ENCODE assay signal across 34 cellular contexts in genomic region chr4:7752649-7753048, GRCh38.
A peak's percentile ranks its signal among the peaks of the same experiment; 100 is the strongest.
DNase-seq lines count a peak whose midpoint lies in the region; ATAC-seq, FAIRE-seq and TF ChIP-seq lines count a peak whose summit lies in the region.
"Had no signal": no experiment of that assay in that cellular context is flagged by ENCODE, and none has a peak within 500 bp of the region (broad histone marks: within the 10 kb centered on the region; RNA-seq: fewer than 3 reads in every experiment).

No MANE protein-coding gene starts in this region.

- BruUV-seq in Caco-2 (replicated peaks; lab: Mats Ljungman, UMichigan) (no TSS peak), IMR-90 (replicated peaks; lab: Mats Ljungman, UMichigan) (no TSS peak), GM12878 (replicated peaks; lab: Mats Ljungman, UMichigan) (no TSS peak)

- no peak for FAIRE-seq in GM12878 (lab: Jason Lieb, UNC)
- FAIRE-seq: astrocyte, GM19239, TTC549 had no signal

- H3K4ac ChIP-seq in IMR-90 (ENCODE audit: low read depth, low read length) = no peak overlapping the region

- H3K27me3 Mint-ChIP-seq in Caco-2 (ENCODE audit: insufficient read depth, unreplicated experiment) = no peaks in the 10 kb centered on the region
- H3K27me3 Mint-ChIP-seq: activated CD4-positive, alpha-beta memory T cell treated with anti-CD3 and anti-CD28 coated beads for 36 hours; activated naive CD8-positive, alpha-beta T cell treated with anti-CD3 and anti-CD28 coated beads, Interleukin-2, amount 50 U/mL, for 24 hours; T-helper 17 cell had no signal

- dilution Hi-C loops in IMR-90 (cut with HindIII; ENCODE audit: low sequenced_read_pairs, unreplicated experiment) = no loop called here

- RAD21 ChIA-PET in GM12878 (lab: Charles Lee; ENCODE audit: unreplicated experiment) = no interaction called here

- in situ Hi-C loops in IMR-90 (cut with MboI; ENCODE audit: low sequenced_read_pairs) = no loop called here
- in situ Hi-C loops in GM12878 (cut with MboI) = no loop called here

- no peak overlapping the region for H2AK5ac ChIP-seq in IMR-90 (ENCODE audit: low read depth, low read length)

- no peaks in the 10 kb centered on the region for H3K9me1 ChIP-seq in IMR-90 (ENCODE audit: insufficient read depth, low read length)

- POLR2A ChIA-PET in Caco-2 (lab: Charles Lee) (no interaction called here), IMR-90 (lab: Charles Lee; ENCODE audit: unreplicated experiment) (no interaction called here), GM12878 (lab: Charles Lee) (no interaction called here)

- no peak overlapping the region for H2BK20ac ChIP-seq in IMR-90 (ENCODE audit: low read depth, low read length)

- no peak overlapping the region for H3K14ac ChIP-seq in IMR-90 (replicated peaks; ENCODE audit: low read depth, low read length)

- H3K9ac ChIP-seq in IMR-90 (ENCODE audit: low read depth, low read length) (no peak overlapping the region), GM12878 (ENCODE audit: control insufficient read depth, insufficient read depth, low read length) (no peak overlapping the region)
- H3K9ac ChIP-seq: SK-N-SH had no signal

- H3K56ac ChIP-seq in IMR-90 (ENCODE audit: extremely low read depth, insufficient read depth, low read length) = no peak overlapping the region

- no peak overlapping the region for H2BK5ac ChIP-seq in IMR-90 (ENCODE audit: low read depth, low read length, poor library complexity, severe bottlenecking)

- intact Hi-C loops in Caco-2 (cut with micrococcal nuclease; ENCODE audit: unreplicated experiment) = no loop called here
- intact Hi-C loops in IMR-90 (cut with micrococcal nuclease) = no loop called here
- intact Hi-C loops in GM12878 (cut with micrococcal nuclease; ENCODE audit: unreplicated experiment) = no loop called here

- no peak overlapping the region for H2BK15ac ChIP-seq in IMR-90 (ENCODE audit: low read depth, low read length)

- H3K4me3 Mint-ChIP-seq in Caco-2 (ENCODE audit: unreplicated experiment) = no peak overlapping the region
- H3K4me3 Mint-ChIP-seq: activated CD4-positive, alpha-beta memory T cell treated with anti-CD3 and anti-CD28 coated beads for 36 hours; activated naive CD8-positive, alpha-beta T cell treated with anti-CD3 and anti-CD28 coated beads, Interleukin-2, amount 50 U/mL, for 24 hours; activated T-cell treated with anti-CD3 and anti-CD28 coated beads, Interleukin-2, amount 50 U/mL, for 72 hours; dendritic cell treated with granulocyte-macrophage colony-stimulating factor and Interleukin-4, amounts not matched to agents 40 ng/mL and 50 ng/mL, for 4 days; HFFc6; T-helper 17 cell had no signal

- TF ChIP-seq EP300 in GM12878 (IDR thresholded peaks at IDR 0.05; ENCODE audit: borderline replicate concordance in 1 of 2, control insufficient read depth in 1 of 2, low read depth in 2 of 2, low read length in 2 of 2) (no peak), suprapubic skin (IDR thresholded peaks at IDR 0.05) (no peak)

- H2BK120ac ChIP-seq in IMR-90 (ENCODE audit: low read depth, low read length) = no peak overlapping the region

- H3K18ac ChIP-seq in IMR-90 (ENCODE audit: low read depth, low read length) = no peak overlapping the region

- no peak overlapping the region for H4K5ac ChIP-seq in IMR-90 (ENCODE audit: low read depth, low read length)

- peaks cover 52% of the 10 kb centered on the region for H3K36me3 Mint-ChIP-seq in Caco-2 (ENCODE audit: insufficient read depth, unreplicated experiment)
- H3K36me3 Mint-ChIP-seq: activated CD4-positive, alpha-beta memory T cell treated with anti-CD3 and anti-CD28 coated beads for 36 hours; CD4-positive, CD25-positive, alpha-beta regulatory T cell had no signal

- TF ChIP-seq CTCF in Caco-2 (IDR thresholded peaks at IDR 0.05; ENCODE audit: insufficient read depth in 1 of 2, low read depth in 1 of 2, low read length in 1 of 2, severe bottlenecking in 1 of 2, unreplicated experiment in 1 of 2) = no peak
- TF ChIP-seq CTCF in IMR-90 (conservative IDR thresholded peaks at IDR 0.05; ENCODE audit: low read depth, low read length) = no peak
- no peak for TF ChIP-seq CTCF in GM12878 (IDR thresholded peaks at IDR 0.05 in 2 of 3, conservative IDR thresholded peaks at IDR 0.05 in 1 of 3; ENCODE audit: control insufficient read depth in 2 of 3, extremely low read depth in 1 of 3, insufficient read depth in 1 of 3, low read depth in 3 of 3, low read length in 3 of 3)
- TF ChIP-seq CTCF in fibroblast of the aortic adventitia (IDR thresholded peaks at IDR 0.05; ENCODE audit: insufficient read depth, low read length) = no peak
- no peak for TF ChIP-seq CTCF in suprapubic skin (IDR thresholded peaks at IDR 0.05)

- H3K4me2 ChIP-seq in IMR-90 (ENCODE audit: low read depth, low read length) = no peak overlapping the region
- H3K4me2 ChIP-seq in GM12878 (ENCODE audit: control insufficient read depth, insufficient read depth) = no peak overlapping the region
- H3K4me2 ChIP-seq: hepatocyte, SK-N-SH had no signal

- no peak overlapping the region for H3K23ac ChIP-seq in IMR-90 (ENCODE audit: low read depth, low read length)

- no peak for TF ChIP-seq RAD21 in IMR-90 (IDR thresholded peaks at IDR 0.05; ENCODE audit: low read length)
- no peak for TF ChIP-seq RAD21 in GM12878 (IDR thresholded peaks at IDR 0.05; ENCODE audit: insufficient read depth, low read depth, low read length)

- DNase-seq in Caco-2 = no peak
- peak; percentile 28 for DNase-seq in IMR-90
- DNase-seq in GM12878 (ENCODE audit: low read depth, low spot score) = no peak
- peak; percentile 27 for DNase-seq in fibroblast of the aortic adventitia (ENCODE audit: low read depth)
- no peak for DNase-seq in suprapubic skin (ENCODE audit: low spot score in 2 of 2)
- no peak for DNase-seq in NCI-H1436 treated with DMSO at 0.1 percent for 48 hours (lab: John Stamatoyannopoulos, UW)
- DNase-seq in RKO (ENCODE audit: low spot score) = no peak
- DNase-seq: activated CD4-positive, alpha-beta memory T cell treated with anti-CD3 and anti-CD28 coated beads for 36 hours; activated CD4-positive, alpha-beta T cell treated with anti-CD3 and anti-CD28 coated beads for 1 hour; activated naive CD4-positive, alpha-beta T cell; activated naive CD8-positive, alpha-beta T cell treated with anti-CD3 and anti-CD28 coated beads, Interleukin-2, amount 50 U/mL, for 24 hours; activated T-cell treated with anti-CD3 and anti-CD28 coated beads, Interleukin-2, amount 50 U/mL, for 72 hours; CD4-positive, CD25-positive, alpha-beta regulatory T cell; central memory CD4-positive, alpha-beta T cell; GOT3; HFFc6; Karpas-422; mesenchymal stem cell; MV-4-11; NCI-H146; NCI-H2107; NCI-H345; NCI-H748 treated with DMSO at 0.1 percent for 48 hours; SK-N-SH; stimulated activated naive CD4-positive, alpha-beta T cell treated with Interleukin-2 at 50 U/mL for 16 hours; T-helper 17 cell had no signal

- no peak overlapping the region for H4K91ac ChIP-seq in IMR-90 (ENCODE audit: insufficient read depth, low read depth, low read length)

- 90% methylated on average over 2 of the region's 6 CpGs; no CpG with 5 or more reads in 1 of the 2 experiments for WGBS in IMR-90 (ENCODE audit: extremely low coverage in 2 of 2, insufficient read length in 1 of 2), 2 experiments
- WGBS in GM12878 (ENCODE audit: insufficient coverage, insufficient replicate concordance, low lambda C conversion rate, missing lambda C conversion rate) = 21% methylated on average over 6 of the region's 6 CpGs
- 86% methylated on average over 6 of the region's 6 CpGs for WGBS in suprapubic skin

- H3K27ac Mint-ChIP-seq in Caco-2 (ENCODE audit: unreplicated experiment) = peak overlapping the region; percentile 62
- H3K27ac Mint-ChIP-seq: activated CD4-positive, alpha-beta memory T cell treated with anti-CD3 and anti-CD28 coated beads for 36 hours; activated naive CD8-positive, alpha-beta T cell treated with anti-CD3 and anti-CD28 coated beads, Interleukin-2, amount 50 U/mL, for 24 hours; activated T-cell treated with anti-CD3 and anti-CD28 coated beads, Interleukin-2, amount 50 U/mL, for 72 hours; dendritic cell treated with granulocyte-macrophage colony-stimulating factor and Interleukin-4, amounts not matched to agents 40 ng/mL and 50 ng/mL, for 4 days; HFFc6 had no signal

- H2AFZ ChIP-seq in IMR-90 (replicated peaks; ENCODE audit: low read length, poor library complexity) (no peak overlapping the region), GM12878 (ENCODE audit: control insufficient read depth, low read depth, low read length) (no peak overlapping the region)
- H2AFZ ChIP-seq: hepatocyte had no signal

- H3K27ac ChIP-seq in IMR-90 (ENCODE audit: insufficient read depth, low read length) (no peak overlapping the region), GM12878 (ENCODE audit: control insufficient read depth, insufficient read depth) (no peak overlapping the region), suprapubic skin (no peak overlapping the region)
- H3K27ac ChIP-seq: hepatocyte had no signal

- ATAC-seq in IMR-90 (ENCODE audit: low read depth) (no peak), GM12878 (no peak), SK-N-SH treated with all-trans-retinoic acid at 6 μM for 48 hours (no peak)
- ATAC-seq: activated naive CD8-positive, alpha-beta T cell treated with anti-CD3 and anti-CD28 coated beads, Interleukin-2, amount 50 U/mL, for 24 hours; activated T-cell treated with anti-CD3 and anti-CD28 coated beads, Interleukin-2, amount 50 U/mL, for 72 hours; T-helper 17 cell had no signal

- no peaks in the 10 kb centered on the region for H3K79me2 ChIP-seq in GM12878 (ENCODE audit: control insufficient read depth, insufficient read depth, low read length)
- H3K79me2 ChIP-seq: hepatocyte had no signal

- H3K4me1 ChIP-seq in Caco-2 (peaks cover 49% of the 10 kb centered on the region), IMR-90 (ENCODE audit: control insufficient read depth, insufficient read depth, low read length) (peaks cover 1% of the 10 kb centered on the region; the same call in 1 of the 2 replicates), GM12878 (ENCODE audit: control insufficient read depth, insufficient read depth, low read length) (no peaks in the 10 kb centered on the region), suprapubic skin (peaks cover 12% of the 10 kb centered on the region)

- H3K27me3 ChIP-seq in Caco-2 (replicated peaks; ENCODE audit: control insufficient read depth, insufficient read depth, low read length) (no peaks in the 10 kb centered on the region), IMR-90 (ENCODE audit: control insufficient read depth, insufficient read depth, low read length) (no peaks in the 10 kb centered on the region), GM12878 (replicated peaks in 1 of 2; ENCODE audit: control insufficient read depth in 2 of 2, insufficient read depth in 2 of 2, low read length in 1 of 2) (no peaks in the 10 kb centered on the region), suprapubic skin (no peaks in the 10 kb centered on the region)
- H3K27me3 ChIP-seq: esophagus muscularis mucosa, gastrocnemius medialis, hepatocyte had no signal

- H3K36me3 ChIP-seq in Caco-2 (ENCODE audit: control insufficient read depth, insufficient read depth, low read length) (no peaks in the 10 kb centered on the region), IMR-90 (ENCODE audit: control insufficient read depth, insufficient read depth, low read length) (peaks cover 11% of the 10 kb centered on the region), GM12878 (ENCODE audit: control insufficient read depth in 2 of 2, insufficient read depth in 2 of 2, low read length in 1 of 2) (no peaks in the 10 kb centered on the region), suprapubic skin (no peaks in the 10 kb centered on the region)
- H3K36me3 ChIP-seq: gastrocnemius medialis had no signal

- no peaks in the 10 kb centered on the region for H3K9me3 Mint-ChIP-seq in Caco-2 (ENCODE audit: unreplicated experiment)
- H3K9me3 Mint-ChIP-seq: activated CD4-positive, alpha-beta memory T cell treated with anti-CD3 and anti-CD28 coated beads for 36 hours; activated naive CD8-positive, alpha-beta T cell treated with anti-CD3 and anti-CD28 coated beads, Interleukin-2, amount 50 U/mL, for 24 hours; activated T-cell treated with anti-CD3 and anti-CD28 coated beads, Interleukin-2, amount 50 U/mL, for 72 hours; CD4-positive, CD25-positive, alpha-beta regulatory T cell; dendritic cell treated with granulocyte-macrophage colony-stimulating factor and Interleukin-4, amounts not matched to agents 40 ng/mL and 50 ng/mL, for 4 days; HFFc6 had no signal

- peaks cover 40% of the 10 kb centered on the region for H3K4me1 Mint-ChIP-seq in Caco-2 (ENCODE audit: low read depth, unreplicated experiment)

- H3K9me3 ChIP-seq in Caco-2 (no peaks in the 10 kb centered on the region), IMR-90 (ENCODE audit: control insufficient read depth, insufficient read depth, low read length) (no peaks in the 10 kb centered on the region), GM12878 (replicated peaks; ENCODE audit: control insufficient read depth, insufficient read depth, low read length) (no peaks in the 10 kb centered on the region), suprapubic skin (no peaks in the 10 kb centered on the region)
- H3K9me3 ChIP-seq: esophagus muscularis mucosa, gastrocnemius medialis, SK-N-SH had no signal

- TF ChIP-seq POLR2A in IMR-90 (IDR thresholded peaks at IDR 0.05; ENCODE audit: low read depth, low read length) (no peak), GM12878 (IDR thresholded peaks at IDR 0.05; ENCODE audit: low read depth, low read length) (no peak), suprapubic skin (IDR thresholded peaks at IDR 0.05) (no peak)

- SMC1A ChIA-PET in GM12878 (lab: Charles Lee; ENCODE audit: uncharacterized antibody, unreplicated experiment) = no interaction called here

- no peak overlapping the region for H4K8ac ChIP-seq in IMR-90 (ENCODE audit: low read depth in 2 of 2, low read length in 2 of 2)

- H2AK9ac ChIP-seq in IMR-90 (replicated peaks; ENCODE audit: low read depth, low read length, poor library complexity) = no peak overlapping the region

- no peaks in the 10 kb centered on the region for H3K79me1 ChIP-seq in IMR-90 (ENCODE audit: low read depth in 1 of 2, low read length in 2 of 2)

- H3K4me3 ChIP-seq in Caco-2 (ENCODE audit: low read depth, low read length) = no peak overlapping the region
- no peak overlapping the region for H3K4me3 ChIP-seq in IMR-90 (ENCODE audit: insufficient read depth, low read depth, low read length)
- no peak overlapping the region for H3K4me3 ChIP-seq in GM12878
- no peak overlapping the region for H3K4me3 ChIP-seq in fibroblast of the aortic adventitia (ENCODE audit: low read depth, low read length)
- no peak overlapping the region for H3K4me3 ChIP-seq in suprapubic skin
- H3K4me3 ChIP-seq: esophagus muscularis mucosa, gastrocnemius medialis, hepatocyte had no signal

- CTCF ChIA-PET in Caco-2 (lab: Charles Lee) (no interaction called here), IMR-90 (lab: Yijun Ruan, JAX) (no interaction called here), GM12878 (lab: Yijun Ruan, JAX) (no interaction called here)

- H4K20me1 ChIP-seq in IMR-90 (ENCODE audit: insufficient read depth, low read length) (peaks cover 17% of the 10 kb centered on the region), GM12878 (ENCODE audit: control insufficient read depth, insufficient read depth) (no peaks in the 10 kb centered on the region)

Comparison
In these comparisons a context has a peak if more than half of its experiments do, and no peak if none do; other contexts are left out.
1. DNase-seq: peak in IMR-90 (single experiment) and fibroblast of the aortic adventitia (single experiment); none in Caco-2 (0 of 2), GM12878 (single experiment), suprapubic skin (0 of 2), NCI-H1436 treated with DMSO at 0.1 percent for 48 hours (single experiment) and RKO (single experiment).